ENCODE assay signal across 11 cellular contexts in genomic region chr20:56187791-56188190, GRCh38.
DNase-seq lines count a peak whose midpoint lies in the region; ATAC-seq and TF ChIP-seq lines count a peak whose summit lies in the region.
"Had no signal": no experiment of that assay in that cellular context is flagged by ENCODE, and none has a peak within 500 bp of the region (broad histone marks: within the 10 kb centered on the region; RNA-seq: fewer than 3 reads in every experiment).

No MANE protein-coding gene starts in this region.

- no peak overlapping the region for H4K8ac ChIP-seq in mesendoderm (ENCODE audit: low read depth, low read length)

- H3K4me3 ChIP-seq in mesendoderm (ENCODE audit: low read length), result no peak overlapping the region

- H3K23ac ChIP-seq in mesendoderm (ENCODE audit: low read length), result no peak overlapping the region

- H3K27ac ChIP-seq in mesendoderm (ENCODE audit: low read depth, low read length), result no peak overlapping the region

- no peak overlapping the region for H3K4ac ChIP-seq in mesendoderm (ENCODE audit: low read depth, low read length)

- no peak for ATAC-seq in HG02870 (IDR thresholded peaks at IDR 0.05; ENCODE audit: unreplicated experiment)
- ATAC-seq: activated CD8-positive, alpha-beta T cell treated with anti-CD3 and anti-CD28 coated beads, Interleukin-2, amount 10 ng/mL, durations not matched to agents 7 days and 5 days; sciatic nerve had no signal

- H4K5ac ChIP-seq in mesendoderm (ENCODE audit: low read length), result no peak overlapping the region

- H3K36me3 ChIP-seq in mesendoderm (ENCODE audit: control insufficient read depth, insufficient read depth, low read length), result no peaks in the 10 kb centered on the region

- no peak overlapping the region for H2BK15ac ChIP-seq in mesendoderm (replicated peaks; ENCODE audit: low read depth)

- WGBS in mesendoderm (ENCODE audit: extremely low coverage, insufficient coverage, low lambda C conversion rate), result no CpG with 5 or more reads among the region's 6 CpGs

- H3K9ac ChIP-seq in mesendoderm (ENCODE audit: low read length), result no peak overlapping the region

- no peaks in the 10 kb centered on the region for H3K79me1 ChIP-seq in mesendoderm (ENCODE audit: low read length)

- H2AK5ac ChIP-seq in mesendoderm (ENCODE audit: low read length), result no peak overlapping the region

- no peaks in the 10 kb centered on the region for H3K4me1 ChIP-seq in mesendoderm (ENCODE audit: control insufficient read depth, low read depth, low read length)

- no peak overlapping the region for H3K18ac ChIP-seq in mesendoderm (ENCODE audit: low read length)

- TF ChIP-seq CTCF in GM10266 (IDR thresholded peaks at IDR 0.05; ENCODE audit: control insufficient read depth, insufficient read depth, low read depth, missing control alignments), result peak; percentile 6

- H3K27me3 ChIP-seq in mesendoderm (ENCODE audit: insufficient read depth, low read length, poor library complexity), result no peaks in the 10 kb centered on the region

- H3K4me2 ChIP-seq in mesendoderm (ENCODE audit: low read length), result no peak overlapping the region

- no peaks in the 10 kb centered on the region for H3K79me2 ChIP-seq in mesendoderm (ENCODE audit: control insufficient read depth, insufficient read depth, low read length)

- no peak overlapping the region for H2BK120ac ChIP-seq in mesendoderm (ENCODE audit: low read depth, low read length)

- H3K56ac ChIP-seq in mesendoderm (ENCODE audit: low read length), result no peak overlapping the region

- H2BK5ac ChIP-seq in mesendoderm (ENCODE audit: low read length), result no peak overlapping the region

- DNase-seq in GM10266 (ENCODE audit: extremely low spot score) (no peak), NCI-H146 (lab: John Stamatoyannopoulos, UW) (peak; percentile 96), amniotic epithelial cell (ENCODE audit: low read depth) (peak; percentile 31), mesendoderm (peak; percentile 54), NCI-H510A (lab: John Stamatoyannopoulos, UW) (no peak), COLO668 (lab: John Stamatoyannopoulos, UW; ENCODE audit: unreplicated experiment) (no peak)
- DNase-seq in effector CD4-positive, alpha-beta T cell, result no peak
- DNase-seq: activated CD8-positive, alpha-beta T cell treated with anti-CD3 and anti-CD28 coated beads, Interleukin-2, amount 10 ng/mL, durations not matched to agents 7 days and 5 days; mesenchymal stem cell had no signal

Comparison
In these comparisons a context has a peak if more than half of its experiments do, and no peak if none do; other contexts are left out.
1. DNase-seq: peak in NCI-H146 (single experiment), amniotic epithelial cell (single experiment) and mesendoderm (single experiment); none in GM10266 (single experiment), effector CD4-positive, alpha-beta T cell (single experiment), NCI-H510A (single experiment) and COLO668 (single experiment).